15 cellular contexts compared by ENCODE assay signal in genomic region chr2:74499940-74500577, GRCh38. TPM values are rescaled to one million over a fixed set of nuclear protein-coding genes. Genes with fewer than 3 reads are reported as not detected.
DNase-seq lines count a peak whose midpoint lies in the region; ATAC-seq and TF ChIP-seq lines count a peak whose summit lies in the region.
"Had no signal": no experiment of that assay in that cellular context is flagged by ENCODE, and none has a peak within 500 bp of the region (broad histone marks: within the 10 kb centered on the region; RNA-seq: fewer than 3 reads in every experiment).

No MANE protein-coding gene starts in this region.

- TF ChIP-seq POLR2A in suprapubic skin (IDR thresholded peaks at IDR 0.05), result no peak

- H3K4me1 ChIP-seq in psoas muscle (peaks cover 23% of the 10 kb centered on the region), suprapubic skin (peaks cover 56% of the 10 kb centered on the region)

- WGBS in psoas muscle, 3 donors, result 58 to 59% (median 59%) methylated on average over 14 to 15 of the region's 15 CpGs
- WGBS in suprapubic skin, result 63% methylated on average over 6 of the region's 15 CpGs

- H3K9me3 ChIP-seq in iPS-18c (ENCODE audit: control insufficient read depth, insufficient read depth, low read length) (no peaks in the 10 kb centered on the region), psoas muscle (no peaks in the 10 kb centered on the region), suprapubic skin (no peaks in the 10 kb centered on the region)

- CTCF ChIA-PET in activated CD4-positive, alpha-beta T cell treated with anti-CD3 and anti-CD28 coated beads, Interleukin-2, amount 10 ng/mL, durations not matched to agents 7 days and 5 days (lab: Charles Lee), result interaction anchor here (0.9 to 5.6 kb wide), 6 partner anchors 8 to 88 kb away, joined by 3 to 38 read pairs (median 4); partner anchors contain the start of genes CCDC142 and TTC31
- CTCF ChIA-PET in WTC11 (lab: Charles Lee), result interaction anchor here (0.8 to 6.0 kb wide), 6 partner anchors 10 to 165 kb away, joined by 3 to 43 read pairs (median 6); partner anchors contain the start of genes CCDC142 and TTC31

- H3K36me3 ChIP-seq in psoas muscle (ENCODE audit: insufficient read depth in 1 of 2, low read depth in 1 of 2) (peaks cover 0 to 6% of the 10 kb centered on the region in 2 donors), suprapubic skin (peaks cover 7% of the 10 kb centered on the region)

- H3K27me3 ChIP-seq in psoas muscle (ENCODE audit: insufficient read depth in 3 of 3, low read length in 2 of 3) (peaks cover 0 to 78% (median 32%) of the 10 kb centered on the region in 3 donors), suprapubic skin (peaks cover 61% of the 10 kb centered on the region)

- no peak for DNase-seq in activated CD4-positive, alpha-beta T cell treated with anti-CD3 and anti-CD28 coated beads, Interleukin-2, amount 10 ng/mL, durations not matched to agents 7 days and 5 days
- no peak for DNase-seq in activated CD4-positive, alpha-beta T cell treated with anti-CD3 and anti-CD28 coated beads for 1 hour
- DNase-seq in WTC11 (ENCODE audit: low spot score), result no peak
- no peak for DNase-seq in psoas muscle
- no peak for DNase-seq in nucleus accumbens (lab: John Stamatoyannopoulos, UW)
- no peak for DNase-seq in endothelial cell (ENCODE audit: low spot score)
- DNase-seq in suprapubic skin (ENCODE audit: low spot score in 2 of 2), result no peak
- DNase-seq: DMS53, MM.1S, NCI-H2171 treated with DMSO at 0.1 percent for 48 hours had no signal

- POLR2A ChIA-PET in activated CD4-positive, alpha-beta T cell treated with anti-CD3 and anti-CD28 coated beads, Interleukin-2, amount 10 ng/mL, durations not matched to agents 7 days and 5 days (lab: Charles Lee), result no interaction called here
- POLR2A ChIA-PET in WTC11 (lab: Charles Lee), result interaction anchor here (0.6 to 1.5 kb wide), 4 partner anchors 18 to 214 kb away, joined by 3 to 6 read pairs (median 4); partner anchors contain the start of genes CCDC142 and WBP1

- ATAC-seq in WTC11 (no peak), psoas muscle (no peak)

- no peaks in the 10 kb centered on the region for H3K9me3 Mint-ChIP-seq in activated CD4-positive, alpha-beta T cell treated with anti-CD3 and anti-CD28 coated beads, Interleukin-2, amount 10 ng/mL, durations not matched to agents 7 days and 5 days
- H3K9me3 Mint-ChIP-seq in WTC11 (no peaks in the 10 kb centered on the region), endothelial cell (ENCODE audit: unreplicated experiment) (no peaks in the 10 kb centered on the region)
- H3K9me3 Mint-ChIP-seq: activated naive CD4-positive, alpha-beta T cell treated with anti-CD3 and anti-CD28 coated beads for 36 hours had no signal

- H3K4me1 Mint-ChIP-seq in activated CD4-positive, alpha-beta T cell treated with anti-CD3 and anti-CD28 coated beads, Interleukin-2, amount 10 ng/mL, durations not matched to agents 7 days and 5 days, result peaks cover 54% of the 10 kb centered on the region
- peaks cover 54% of the 10 kb centered on the region for H3K4me1 Mint-ChIP-seq in WTC11
- H3K4me1 Mint-ChIP-seq in endothelial cell (ENCODE audit: unreplicated experiment), result peaks cover 13% of the 10 kb centered on the region

- peak overlapping the region; percentile 55 for H3K4me3 ChIP-seq in iPS-18c (ENCODE audit: insufficient read depth, low read depth, low read length)
- H3K4me3 ChIP-seq in psoas muscle, result peak overlapping the region; percentile 59
- no peak overlapping the region for H3K4me3 ChIP-seq in suprapubic skin

- intact Hi-C loops in psoas muscle (cut with DNase I), result no loop called here

- TF ChIP-seq CTCF in WTC11 (IDR thresholded peaks at IDR 0.05) (no peak), psoas muscle (IDR thresholded peaks at IDR 0.05) (no peak), endothelial cell (IDR thresholded peaks at IDR 0.05; ENCODE audit: unreplicated experiment) (no peak), suprapubic skin (IDR thresholded peaks at IDR 0.05) (no peak)

- peaks cover 62% of the 10 kb centered on the region for H3K27me3 Mint-ChIP-seq in activated CD4-positive, alpha-beta T cell treated with anti-CD3 and anti-CD28 coated beads, Interleukin-2, amount 10 ng/mL, durations not matched to agents 7 days and 5 days
- peaks cover 100% of the 10 kb centered on the region for H3K27me3 Mint-ChIP-seq in WTC11 (ENCODE audit: low read depth)
- peaks cover 45% of the 10 kb centered on the region for H3K27me3 Mint-ChIP-seq in endothelial cell (ENCODE audit: unreplicated experiment)

- no peak overlapping the region for H3K27ac ChIP-seq in psoas muscle
- no peak overlapping the region for H3K27ac ChIP-seq in suprapubic skin
- H3K27ac ChIP-seq: HL-60 had no signal

- H3K36me3 Mint-ChIP-seq in activated CD4-positive, alpha-beta T cell treated with anti-CD3 and anti-CD28 coated beads, Interleukin-2, amount 10 ng/mL, durations not matched to agents 7 days and 5 days (ENCODE audit: low read depth), result peaks cover 27% of the 10 kb centered on the region
- H3K36me3 Mint-ChIP-seq in WTC11, result peaks cover 8% of the 10 kb centered on the region
- H3K36me3 Mint-ChIP-seq in endothelial cell (ENCODE audit: low read depth, unreplicated experiment), result peaks cover 5% of the 10 kb centered on the region

- H3K4me3 Mint-ChIP-seq in activated CD4-positive, alpha-beta T cell treated with anti-CD3 and anti-CD28 coated beads, Interleukin-2, amount 10 ng/mL, durations not matched to agents 7 days and 5 days, result peak overlapping the region; percentile 30
- peak overlapping the region; percentile 79 for H3K4me3 Mint-ChIP-seq in WTC11
- no peak overlapping the region for H3K4me3 Mint-ChIP-seq in endothelial cell (ENCODE audit: unreplicated experiment)

- TF ChIP-seq EP300 in suprapubic skin (IDR thresholded peaks at IDR 0.05), result no peak

- no peak overlapping the region for H3K27ac Mint-ChIP-seq in activated CD4-positive, alpha-beta T cell treated with anti-CD3 and anti-CD28 coated beads, Interleukin-2, amount 10 ng/mL, durations not matched to agents 7 days and 5 days
- H3K27ac Mint-ChIP-seq in WTC11 (no peak overlapping the region), endothelial cell (ENCODE audit: unreplicated experiment) (no peak overlapping the region)
- H3K27ac Mint-ChIP-seq: activated naive CD4-positive, alpha-beta T cell treated with anti-CD3 and anti-CD28 coated beads for 36 hours had no signal

TF ChIP-seq in WTC11, 78 proteins besides CTCF, POLR2A, EP300 and RAD21 (continues in another document):
- TF ChIP-seq ATF3 (CRISPR knock-in tag; conservative IDR thresholded peaks at IDR 0.05), result no peak
- no peak for TF ChIP-seq ZNF396 (CRISPR knock-in tag; IDR thresholded peaks at IDR 0.05; ENCODE audit: borderline replicate concordance)

RNA-seq across cellular contexts. Expression of gene LBX2, which starts 0.7 kb away (rescaled TPM):
- under 1 TPM in 1 of 2 experiments, not detected in 1; 0.25 TPM for total RNA-seq in activated CD4-positive, alpha-beta T cell treated with anti-CD3 and anti-CD28 coated beads, Interleukin-2, amount 10 ng/mL, durations not matched to agents 7 days and 5 days
- 1.0 to 1.8 TPM (median 1.8 TPM) in 3 replicates for total RNA-seq in WTC11 (2021)
- under 1 TPM in 2 of 4 donors, not detected in 2; 0.15 to 0.36 TPM for total RNA-seq in psoas muscle
- polyA plus RNA-seq in psoas muscle, result under 1 TPM; 0.14 to 0.68 (median 0.26) TPM
- not detected for total RNA-seq in endothelial cell (ENCODE audit: unreplicated experiment)
- 1 to 10 TPM in 1 of 4 donors, not detected in 3; 1.2 TPM for total RNA-seq in suprapubic skin
- total RNA-seq: A673 had no signal

RNA-seq across cellular contexts. Expression of gene PCGF1, which starts 7.4 kb away (rescaled TPM):
- total RNA-seq in activated CD4-positive, alpha-beta T cell treated with anti-CD3 and anti-CD28 coated beads, Interleukin-2, amount 10 ng/mL, durations not matched to agents 7 days and 5 days, result 10 to 100 TPM; 25.8 to 35.6 TPM
- total RNA-seq in WTC11 (2021) (13.7 to 15.7 TPM (median 15.4 TPM) in 3 replicates), psoas muscle (10 to 100 TPM; 14.3 to 32.0 (median 21.5) TPM), endothelial cell (ENCODE audit: unreplicated experiment) (13.5 TPM), suprapubic skin (10 to 100 TPM; 15.6 to 77.0 (median 19.7) TPM)
- polyA plus RNA-seq in psoas muscle, result 10 to 100 TPM; 25.6 to 60.3 (median 44.9) TPM

RNA-seq across cellular contexts. Expression of gene TLX2, which starts 14.2 kb away (rescaled TPM):
- total RNA-seq in activated CD4-positive, alpha-beta T cell treated with anti-CD3 and anti-CD28 coated beads, Interleukin-2, amount 10 ng/mL, durations not matched to agents 7 days and 5 days, result under 1 TPM; 0.40 to 0.52 TPM
- 0.18 to 0.39 TPM (median 0.26 TPM) in 3 replicates for total RNA-seq in WTC11 (2021)
- not detected for total RNA-seq in psoas muscle
- not detected for polyA plus RNA-seq in psoas muscle
- total RNA-seq in endothelial cell (ENCODE audit: unreplicated experiment), result not detected
- under 1 TPM in 1 of 4 donors, not detected in 3; 0.56 TPM for total RNA-seq in suprapubic skin
- total RNA-seq: A673, ureter had no signal

RNA-seq across cellular contexts. Expression of gene TTC31, which starts 17.2 kb away (rescaled TPM):
- 10 to 100 TPM; 45.8 to 46.3 TPM for total RNA-seq in activated CD4-positive, alpha-beta T cell treated with anti-CD3 and anti-CD28 coated beads, Interleukin-2, amount 10 ng/mL, durations not matched to agents 7 days and 5 days
- total RNA-seq in WTC11 (2021) (32.6 to 38.3 TPM (median 36.2 TPM) in 3 replicates), psoas muscle (10 to 100 TPM in 1 of 4 donors, 1 to 10 TPM in 3; 5.4 to 10.1 (median 8.4) TPM), endothelial cell (ENCODE audit: unreplicated experiment) (16.8 TPM), suprapubic skin (10 to 100 TPM; 20.4 to 45.5 (median 27.4) TPM)
- polyA plus RNA-seq in psoas muscle, result 10 to 100 TPM in 1 of 3 donors, 1 to 10 TPM in 2; 7.9 to 13.2 (median 9.4) TPM

RNA-seq across cellular contexts. Expression of gene CCDC142, which starts 17.3 kb away (rescaled TPM):
- 10 to 100 TPM; 26.8 to 27.1 TPM for total RNA-seq in activated CD4-positive, alpha-beta T cell treated with anti-CD3 and anti-CD28 coated beads, Interleukin-2, amount 10 ng/mL, durations not matched to agents 7 days and 5 days
- total RNA-seq in WTC11 (2021) (10.0 to 14.0 TPM (median 10.4 TPM) in 3 replicates), psoas muscle (1 to 10 TPM; 2.7 to 8.3 (median 4.5) TPM), endothelial cell (ENCODE audit: unreplicated experiment) (20.7 TPM), suprapubic skin (10 to 100 TPM; 10.4 to 31.1 (median 18.7) TPM)
- polyA plus RNA-seq in psoas muscle, result 1 to 10 TPM; 1.4 to 8.7 (median 2.5) TPM
